10 cellular contexts compared by ENCODE assay signal in the genomic region with DNA sequence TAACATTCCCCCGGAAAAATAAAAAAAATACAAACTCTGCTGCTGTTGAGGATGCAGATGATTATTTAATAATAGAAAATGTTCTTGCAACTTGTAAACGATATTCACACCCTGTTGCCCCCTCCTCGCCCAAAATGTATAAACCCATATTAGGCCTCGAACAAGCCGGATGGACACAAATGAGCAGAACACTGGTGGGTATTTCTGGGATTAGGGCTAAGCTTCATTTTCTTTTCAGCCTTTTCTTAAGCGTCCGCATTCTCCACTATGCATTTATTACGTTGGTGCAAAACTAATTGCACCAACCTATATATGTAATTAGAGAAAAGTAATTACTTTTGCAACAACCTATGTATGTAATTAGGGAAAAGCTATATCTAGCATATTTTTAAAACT. TPM values are rescaled to one million over a fixed set of nuclear protein-coding genes. Genes with fewer than 3 reads are reported as not detected.
DNase-seq lines count a peak whose midpoint lies in the region; TF ChIP-seq lines count a peak whose summit lies in the region.
"Had no signal": no experiment of that assay in that cellular context is flagged by ENCODE, and none has a peak within 500 bp of the region (broad histone marks: within the 10 kb centered on the region; RNA-seq: fewer than 3 reads in every experiment).

No MANE protein-coding gene starts in this region.

- H3K4me2 ChIP-seq in MM.1S (ENCODE audit: low read depth, low read length) (peak overlapping the region; percentile 90), neural cell (ENCODE audit: low read length) (no peak overlapping the region)
- H3K4me2 ChIP-seq: KMS-11 had no signal

- no peak for TF ChIP-seq RAD21 in neural cell (conservative IDR thresholded peaks at IDR 0.05)

- H3K9me3 ChIP-seq in A673 (ENCODE audit: low read depth, low read length, poor library complexity, severe bottlenecking) (no peaks in the 10 kb centered on the region), MM.1S (replicated peaks; ENCODE audit: insufficient read depth, low read length) (no peaks in the 10 kb centered on the region), duodenal mucosa (ENCODE audit: control insufficient read depth in 1 of 2, low read length in 2 of 2) (no peaks in the 10 kb centered on the region), neural cell (ENCODE audit: low read length) (no peaks in the 10 kb centered on the region)

- H3K79me2 ChIP-seq in MM.1S (ENCODE audit: low read length) (no peaks in the 10 kb centered on the region), neural cell (replicated peaks; ENCODE audit: insufficient read depth, low read length) (no peaks in the 10 kb centered on the region)

- no TSS peak for BruUV-seq in A673 (replicated peaks; lab: Mats Ljungman, UMichigan)

- no peak for TF ChIP-seq EP300 in neural cell (conservative IDR thresholded peaks at IDR 0.05; ENCODE audit: poor library complexity, severe bottlenecking)

- no peaks in the 10 kb centered on the region for H4K20me1 ChIP-seq in MM.1S (ENCODE audit: insufficient read depth, low read length)
- H4K20me1 ChIP-seq in neural cell (ENCODE audit: insufficient read depth): no peaks in the 10 kb centered on the region

- H3K4me3 ChIP-seq in A673 (ENCODE audit: low read depth, low read length, poor library complexity, severe bottlenecking): peak overlapping the region; percentile 57
- no peak overlapping the region; the same call in 1 of the 2 replicates for H3K4me3 ChIP-seq in MM.1S (ENCODE audit: low read length)
- H3K4me3 ChIP-seq in duodenal mucosa (ENCODE audit: low read depth in 1 of 2, low read length in 2 of 2): peak overlapping the region; percentile 64 to 74
- H3K4me3 ChIP-seq in neural cell (ENCODE audit: low read length): peak overlapping the region; percentile 52

- H3K36me3 ChIP-seq in A673 (ENCODE audit: insufficient read depth, low read length, poor library complexity, severe bottlenecking) (peaks cover 2% of the 10 kb centered on the region), MM.1S (replicated peaks; ENCODE audit: insufficient read depth, low read length) (no peaks in the 10 kb centered on the region), duodenal mucosa (ENCODE audit: control insufficient read depth in 1 of 2, insufficient read depth in 2 of 2, low read length in 2 of 2) (no peaks in the 10 kb centered on the region), neural cell (ENCODE audit: insufficient read depth, low read length) (no peaks in the 10 kb centered on the region)

- CTCF ChIA-PET in A673 (lab: Charles Lee) (interaction anchor here (0.6 to 0.7 kb wide), 2 partner anchors 18 to 293 kb away, joined by 3 to 5 read pairs; no protein-coding TSS in a partner anchor), HEK293T (lab: Yijun Ruan, JAX) (interaction anchor here (0.7 kb wide), 1 partner anchor 478 kb away, joined by 3 read pairs; no protein-coding TSS in a partner anchor)

- intact Hi-C loops in A673 (cut with micrococcal nuclease; ENCODE audit: unreplicated experiment): no loop called here

- DNase-seq in A673 (ENCODE audit: low spot score) (no peak), MM.1S (no peak), NCI-H526 (lab: John Stamatoyannopoulos, UW) (no peak), SIG-M5 (lab: John Stamatoyannopoulos, UW) (no peak), NCI-H1694 treated with DMSO at 0.1 percent for 48 hours (lab: John Stamatoyannopoulos, UW) (no peak), HEK293T (ENCODE audit: extremely low spot score) (no peak)

- H3K27me3 ChIP-seq in A673 (replicated peaks; ENCODE audit: insufficient read depth, low read depth, low read length, poor library complexity) (no peaks in the 10 kb centered on the region), MM.1S (replicated peaks; ENCODE audit: insufficient read depth, low read length) (no peaks in the 10 kb centered on the region), duodenal mucosa (ENCODE audit: control insufficient read depth in 1 of 2, insufficient read depth in 2 of 2, low read length in 2 of 2) (peaks cover 10 to 17% of the 10 kb centered on the region in 2 donors), neural cell (ENCODE audit: insufficient read depth, low read depth, low read length) (peaks cover 8% of the 10 kb centered on the region)

- H3F3A ChIP-seq in MM.1S (ENCODE audit: insufficient read depth, low read length) (no peaks in the 10 kb centered on the region), neural cell (ENCODE audit: insufficient read depth, low read length, poor library complexity, severe bottlenecking) (no peaks in the 10 kb centered on the region)

- POLR2A ChIA-PET in A673 (lab: Charles Lee; ENCODE audit: low non-redundant PET) (no interaction called here), HEK293T (lab: Yijun Ruan, JAX) (interaction anchor here (1.4 kb wide), 1 partner anchor 11 kb away, joined by 5 read pairs; no protein-coding TSS in a partner anchor)

- peak overlapping the region; percentile 91 for H3K27ac ChIP-seq in A673 (ENCODE audit: low read depth, low read length, poor library complexity, severe bottlenecking)
- no peak overlapping the region for H3K27ac ChIP-seq in MM.1S (ENCODE audit: low read length)
- H3K27ac ChIP-seq in duodenal mucosa (ENCODE audit: low read depth, low read length): peak overlapping the region; percentile 77
- no peak overlapping the region for H3K27ac ChIP-seq in neural cell (ENCODE audit: low read length)
- H3K27ac ChIP-seq: KMS-11 had no signal

- H3K9ac ChIP-seq in MM.1S (ENCODE audit: low read length) (no peak overlapping the region), duodenal mucosa (ENCODE audit: low read depth in 1 of 2, low read length in 2 of 2) (peak overlapping the region in 1 of 2 donors; percentile 66), neural cell (ENCODE audit: low read length) (no peak overlapping the region)
- H3K9ac ChIP-seq: KMS-11 had no signal

- H2AFZ ChIP-seq in MM.1S (ENCODE audit: low read length): no peak overlapping the region; the same call in 1 of the 2 replicates
- H2AFZ ChIP-seq in neural cell (ENCODE audit: low read depth, low read length): no peak overlapping the region

- TF ChIP-seq CTCF in A673 (conservative IDR thresholded peaks at IDR 0.05; ENCODE audit: low read depth, low read length) (no peak), MM.1S (IDR thresholded peaks at IDR 0.05; ENCODE audit: low read length) (no peak), neural cell (IDR thresholded peaks at IDR 0.05; ENCODE audit: poor library complexity, severe bottlenecking) (no peak)

- H3K4me1 ChIP-seq in A673 (ENCODE audit: insufficient read depth, low read length, poor library complexity, severe bottlenecking) (peaks cover 26% of the 10 kb centered on the region), MM.1S (ENCODE audit: low read length) (no peaks in the 10 kb centered on the region), duodenal mucosa (ENCODE audit: control insufficient read depth in 1 of 2, insufficient read depth in 2 of 2, low read length in 2 of 2) (peaks cover 0 to 3% of the 10 kb centered on the region in 2 donors)

- H3K9me2 ChIP-seq in MM.1S (replicated peaks; ENCODE audit: insufficient read depth, low read length) (no peaks in the 10 kb centered on the region), neural cell (ENCODE audit: insufficient read depth, low read length) (no peaks in the 10 kb centered on the region)

TF ChIP-seq in neural cell, 6 proteins besides CTCF, POLR2A, EP300 and RAD21:
- TF ChIP-seq MXI1 (conservative IDR thresholded peaks at IDR 0.05; ENCODE audit: poor library complexity, severe bottlenecking): no peak

TF ChIP-seq in HEK293T, 16 proteins besides CTCF, POLR2A, EP300 and RAD21:
- no peak for TF ChIP-seq CTBP1 (IDR thresholded peaks at IDR 0.05; ENCODE audit: borderline replicate concordance)
- no peak for TF ChIP-seq BHLHE40 (IDR thresholded peaks at IDR 0.05; ENCODE audit: borderline replicate concordance)
- TF ChIP-seq FOXM1 (IDR thresholded peaks at IDR 0.05; ENCODE audit: borderline replicate concordance): no peak
- TF ChIP-seq, protein P1, sequence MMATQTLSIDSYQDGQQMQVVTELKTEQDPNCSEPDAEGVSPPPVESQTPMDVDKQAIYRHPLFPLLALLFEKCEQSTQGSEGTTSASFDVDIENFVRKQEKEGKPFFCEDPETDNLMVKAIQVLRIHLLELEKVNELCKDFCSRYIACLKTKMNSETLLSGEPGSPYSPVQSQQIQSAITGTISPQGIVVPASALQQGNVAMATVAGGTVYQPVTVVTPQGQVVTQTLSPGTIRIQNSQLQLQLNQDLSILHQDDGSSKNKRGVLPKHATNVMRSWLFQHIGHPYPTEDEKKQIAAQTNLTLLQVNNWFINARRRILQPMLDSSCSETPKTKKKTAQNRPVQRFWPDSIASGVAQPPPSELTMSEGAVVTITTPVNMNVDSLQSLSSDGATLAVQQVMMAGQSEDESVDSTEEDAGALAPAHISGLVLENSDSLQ (IDR thresholded peaks at IDR 0.05): no peak
- TF ChIP-seq ELF4 (IDR thresholded peaks at IDR 0.05): no peak
- no peak for TF ChIP-seq TARDBP (IDR thresholded peaks at IDR 0.05)
- TF ChIP-seq SP1 (IDR thresholded peaks at IDR 0.05): no peak

RNA-seq across cellular contexts. Expression of a gene that starts 0.3 kb away (rescaled TPM):
- 14.3 and 14.7 TPM in 2 replicates for total RNA-seq in A673 (2021)
- polyA plus RNA-seq in neural cell: 0.16 and 0.25 TPM in 2 replicates
- polyA minus RNA-seq in neural cell: not detected in 2 replicates
- total RNA-seq: T-helper 1 cell treated with Interleukin-12 subunit alpha and Interleukin-12 subunit beta and Interleukin-4 antibody, amounts not matched to agents 30 ng/mL and 1 ng/mL, for 36 hours had no signal

RNA-seq across cellular contexts. Expression of a gene that starts 14.8 kb away (rescaled TPM):
- total RNA-seq in A673 (2021): not detected in 2 replicates
- polyA plus RNA-seq in neural cell: not detected in 2 replicates
- not detected in 2 replicates for polyA minus RNA-seq in neural cell
- total RNA-seq: T-helper 1 cell treated with Interleukin-12 subunit alpha and Interleukin-12 subunit beta and Interleukin-4 antibody, amounts not matched to agents 30 ng/mL and 1 ng/mL, for 36 hours had no signal

RNA-seq across cellular contexts. Expression of a gene that starts 30.6 kb away (rescaled TPM):
- total RNA-seq in A673 (2021): 6.1 and 7.8 TPM in 2 replicates
- 0.78 TPM in 1 of 2 replicates, not detected in the other for polyA plus RNA-seq in neural cell
- not detected in 2 replicates for polyA minus RNA-seq in neural cell
- total RNA-seq: T-helper 1 cell treated with Interleukin-12 subunit alpha and Interleukin-12 subunit beta and Interleukin-4 antibody, amounts not matched to agents 30 ng/mL and 1 ng/mL, for 36 hours had no signal

Comparison
In these comparisons a context has a peak if more than half of its experiments do, and no peak if none do; other contexts are left out.
1. H3K27ac ChIP-seq: peak in A673 (single experiment) and duodenal mucosa (single experiment); none in MM.1S (single experiment) and neural cell (single experiment).